ENCODE assay signal across 1 cellular context in genomic region chr1:151474711-151475110, GRCh38.
TF ChIP-seq lines count a peak whose summit lies in the region.

No MANE protein-coding gene starts in this region.

TF ChIP-seq in GM12878, 131 proteins besides CTCF, POLR2A, EP300 and RAD21:
- TF ChIP-seq ZNF207 (IDR thresholded peaks at IDR 0.05; ENCODE audit: borderline replicate concordance) (no peak), SMAD5 (IDR thresholded peaks at IDR 0.05; ENCODE audit: low read depth) (no peak), KLF5 (IDR thresholded peaks at IDR 0.05; ENCODE audit: partially characterized antibody) (no peak), ETV6 (conservative IDR thresholded peaks at IDR 0.05 in 1 of 2, IDR thresholded peaks at IDR 0.05 in 1 of 2; ENCODE audit: borderline replicate concordance in 1 of 2, low read depth in 1 of 2) (no peak), PML (IDR thresholded peaks at IDR 0.05; ENCODE audit: low read length) (no peak), TAF1 (IDR thresholded peaks at IDR 0.05; ENCODE audit: borderline replicate concordance, low read depth, low read length) (no peak), JUND (IDR thresholded peaks at IDR 0.05; ENCODE audit: low read depth, low read length) (no peak), FOXK2 (IDR thresholded peaks at IDR 0.05) (no peak), MEF2B (IDR thresholded peaks at IDR 0.05; ENCODE audit: partially characterized antibody, poor library complexity, severe bottlenecking) (no peak), NR2C1 (IDR thresholded peaks at IDR 0.05) (no peak)
- TF ChIP-seq, protein P1, sequence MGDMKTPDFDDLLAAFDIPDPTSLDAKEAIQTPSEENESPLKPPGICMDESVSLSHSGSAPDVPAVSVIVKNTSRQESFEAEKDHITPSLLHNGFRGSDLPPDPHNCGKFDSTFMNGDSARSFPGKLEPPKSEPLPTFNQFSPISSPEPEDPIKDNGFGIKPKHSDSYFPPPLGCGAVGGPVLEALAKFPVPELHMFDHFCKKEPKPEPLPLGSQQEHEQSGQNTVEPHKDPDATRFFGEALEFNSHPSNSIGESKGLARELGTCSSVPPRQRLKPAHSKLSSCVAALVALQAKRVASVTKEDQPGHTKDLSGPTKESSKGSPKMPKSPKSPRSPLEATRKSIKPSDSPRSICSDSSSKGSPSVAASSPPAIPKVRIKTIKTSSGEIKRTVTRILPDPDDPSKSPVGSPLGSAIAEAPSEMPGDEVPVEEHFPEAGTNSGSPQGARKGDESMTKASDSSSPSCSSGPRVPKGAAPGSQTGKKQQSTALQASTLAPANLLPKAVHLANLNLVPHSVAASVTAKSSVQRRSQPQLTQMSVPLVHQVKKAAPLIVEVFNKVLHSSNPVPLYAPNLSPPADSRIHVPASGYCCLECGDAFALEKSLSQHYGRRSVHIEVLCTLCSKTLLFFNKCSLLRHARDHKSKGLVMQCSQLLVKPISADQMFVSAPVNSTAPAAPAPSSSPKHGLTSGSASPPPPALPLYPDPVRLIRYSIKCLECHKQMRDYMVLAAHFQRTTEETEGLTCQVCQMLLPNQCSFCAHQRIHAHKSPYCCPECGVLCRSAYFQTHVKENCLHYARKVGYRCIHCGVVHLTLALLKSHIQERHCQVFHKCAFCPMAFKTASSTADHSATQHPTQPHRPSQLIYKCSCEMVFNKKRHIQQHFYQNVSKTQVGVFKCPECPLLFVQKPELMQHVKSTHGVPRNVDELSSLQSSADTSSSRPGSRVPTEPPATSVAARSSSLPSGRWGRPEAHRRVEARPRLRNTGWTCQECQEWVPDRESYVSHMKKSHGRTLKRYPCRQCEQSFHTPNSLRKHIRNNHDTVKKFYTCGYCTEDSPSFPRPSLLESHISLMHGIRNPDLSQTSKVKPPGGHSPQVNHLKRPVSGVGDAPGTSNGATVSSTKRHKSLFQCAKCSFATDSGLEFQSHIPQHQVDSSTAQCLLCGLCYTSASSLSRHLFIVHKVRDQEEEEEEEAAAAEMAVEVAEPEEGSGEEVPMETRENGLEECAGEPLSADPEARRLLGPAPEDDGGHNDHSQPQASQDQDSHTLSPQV (IDR thresholded peaks at IDR 0.05), result no peak
TF ChIP-seq in GM12878: peak in this region for 0.
